Comparison of ENCODE assay signal across 10 cellular contexts in genomic region chr2:19472579-19472978, GRCh38.
"Had no signal": no experiment of that assay in that cellular context is flagged by ENCODE, and none has a peak within 500 bp of the region (broad histone marks: within the 10 kb centered on the region; RNA-seq: fewer than 3 reads in every experiment).

No MANE protein-coding gene starts in this region.

- FAIRE-seq: HepG2 had no signal

- H3K27ac Mint-ChIP-seq: HFFc6 had no signal

- H3K36me3 Mint-ChIP-seq: IgD-negative memory B cell had no signal

- H3K4me3 Mint-ChIP-seq: HFFc6, IgD-negative memory B cell had no signal

- H3K27ac ChIP-seq: GM23248, HL-60, KMS-11 had no signal

- H3K9ac ChIP-seq: GM23248, KMS-11 had no signal

- H3K9me3 ChIP-seq: HAP-1 had no signal

- H3K4me1 ChIP-seq: HAP-1 had no signal

- H3K9me3 Mint-ChIP-seq: HFFc6 had no signal

- ATAC-seq: HCT116, HepG2 had no signal

- H3K4me3 ChIP-seq: GM23248, HAP-1 had no signal

- H3K4me2 ChIP-seq: KMS-11 had no signal

- H3K36me3 ChIP-seq: HAP-1 had no signal

- DNase-seq: GM23248, H7, HFFc6, KBM-7 had no signal
